In genomic region chr12:22321620-22322019, GRCh38 we compare ENCODE assay signal across 9 cellular contexts. TPM values are rescaled to one million over a fixed set of nuclear protein-coding genes. Genes with fewer than 3 reads are reported as not detected.
DNase-seq lines count a peak whose midpoint lies in the region; ATAC-seq, FAIRE-seq and TF ChIP-seq lines count a peak whose summit lies in the region.
"Had no signal": no experiment of that assay in that cellular context is flagged by ENCODE, and none has a peak within 500 bp of the region (broad histone marks: within the 10 kb centered on the region; RNA-seq: fewer than 3 reads in every experiment).

No MANE protein-coding gene starts in this region.

- DNase-seq in H54 (ENCODE audit: insufficient read length, low spot score) (no peak), NCI-H69 (lab: John Stamatoyannopoulos, UW) (peak; percentile 1), astrocyte (ENCODE audit: low read depth) (no peak), sciatic nerve (ENCODE audit: low spot score) (no peak), NCI-H1930 (lab: John Stamatoyannopoulos, UW) (no peak), hepatocyte (ENCODE audit: low spot score) (no peak), HTR-8/SVneo (ENCODE audit: insufficient read length, low spot score) (no peak)
- DNase-seq: gastrocnemius medialis, naive B cell had no signal

- no peaks in the 10 kb centered on the region for H3K9me2 ChIP-seq in hepatocyte (replicated peaks; ENCODE audit: insufficient read depth)

- ATAC-seq in sciatic nerve, result peak; percentile 38
- ATAC-seq: gastrocnemius medialis had no signal

- peak overlapping the region; percentile 79 for H3K27ac Mint-ChIP-seq in astrocyte (ENCODE audit: unreplicated experiment)
- H3K27ac Mint-ChIP-seq: naive B cell had no signal

- H4K20me1 ChIP-seq in astrocyte (ENCODE audit: insufficient read depth, low read length), result no peaks in the 10 kb centered on the region
- no peaks in the 10 kb centered on the region for H4K20me1 ChIP-seq in hepatocyte (ENCODE audit: insufficient read depth, poor library complexity, severe bottlenecking)

- H3K27ac ChIP-seq in astrocyte (ENCODE audit: low read depth, low read length) (no peak overlapping the region), hepatocyte (no peak overlapping the region)
- H3K27ac ChIP-seq: gastrocnemius medialis had no signal

- no peaks in the 10 kb centered on the region for H3K79me2 ChIP-seq in astrocyte (ENCODE audit: insufficient read depth, low read length)
- no peaks in the 10 kb centered on the region for H3K79me2 ChIP-seq in hepatocyte

- no peaks in the 10 kb centered on the region for H3K36me3 ChIP-seq in astrocyte (ENCODE audit: insufficient read depth, low read length)
- no peaks in the 10 kb centered on the region for H3K36me3 ChIP-seq in hepatocyte (replicated peaks; ENCODE audit: insufficient read depth, low read depth)
- H3K36me3 ChIP-seq: gastrocnemius medialis had no signal

- no peaks in the 10 kb centered on the region for H3K27me3 Mint-ChIP-seq in astrocyte (ENCODE audit: low read depth, unreplicated experiment)

- H3K27me3 ChIP-seq in astrocyte (ENCODE audit: insufficient read depth, low read length) (no peaks in the 10 kb centered on the region), hepatocyte (no peaks in the 10 kb centered on the region)
- H3K27me3 ChIP-seq: gastrocnemius medialis had no signal

- peak overlapping the region; percentile 53 for H2AFZ ChIP-seq in astrocyte (ENCODE audit: low read depth, low read length)
- H2AFZ ChIP-seq in hepatocyte, result no peak overlapping the region

- TF ChIP-seq CTCF in astrocyte (IDR thresholded peaks at IDR 0.05; ENCODE audit: insufficient read depth, low read depth, low read length), result no peak
- no peak for TF ChIP-seq CTCF in hepatocyte (IDR thresholded peaks at IDR 0.05; ENCODE audit: poor library complexity)

- no peaks in the 10 kb centered on the region for H3K9me3 Mint-ChIP-seq in astrocyte (ENCODE audit: unreplicated experiment)

- H3K4me3 ChIP-seq in astrocyte (ENCODE audit: insufficient read depth, low read depth, low read length) (no peak overlapping the region), hepatocyte (no peak overlapping the region)
- H3K4me3 ChIP-seq: gastrocnemius medialis had no signal

- TF ChIP-seq POLR2A in H54 (IDR thresholded peaks at IDR 0.05; ENCODE audit: low read depth, low read length), result no peak

- peaks cover 44% of the 10 kb centered on the region for H3K4me1 Mint-ChIP-seq in astrocyte (ENCODE audit: low read depth, unreplicated experiment)
- H3K4me1 Mint-ChIP-seq: naive B cell had no signal

- H3K9ac ChIP-seq in astrocyte (ENCODE audit: low read length), result no peak overlapping the region

- peaks cover 6% of the 10 kb centered on the region for H3K4me1 ChIP-seq in astrocyte (ENCODE audit: insufficient read depth, low read length)
- H3K4me1 ChIP-seq in hepatocyte (ENCODE audit: insufficient read depth), result no peaks in the 10 kb centered on the region
- H3K4me1 ChIP-seq: gastrocnemius medialis had no signal

- WGBS in hepatocyte (ENCODE audit: low lambda C conversion rate, missing lambda C conversion rate), result 65% methylated on average over 2 of the region's 2 CpGs

- no peaks in the 10 kb centered on the region for H3K36me3 Mint-ChIP-seq in astrocyte (ENCODE audit: low read depth, unreplicated experiment)
- H3K36me3 Mint-ChIP-seq: naive B cell had no signal

- H3K9me3 ChIP-seq in astrocyte (ENCODE audit: insufficient read depth, low read depth, low read length), result no peaks in the 10 kb centered on the region
- no peaks in the 10 kb centered on the region for H3K9me3 ChIP-seq in hepatocyte (ENCODE audit: low read depth)
- H3K9me3 ChIP-seq: gastrocnemius medialis had no signal

- peak overlapping the region; percentile 26 for H3K4me2 ChIP-seq in astrocyte (ENCODE audit: low read length)
- no peak overlapping the region for H3K4me2 ChIP-seq in hepatocyte

- no peak overlapping the region for H3K4me3 Mint-ChIP-seq in astrocyte (ENCODE audit: unreplicated experiment)
- H3K4me3 Mint-ChIP-seq: naive B cell had no signal

- FAIRE-seq in H54 (lab: Jason Lieb, UNC), result peak; percentile 97
- FAIRE-seq in astrocyte (lab: Jason Lieb, UNC), result no peak
- no peak for FAIRE-seq in HTR-8/SVneo (lab: Jason Lieb, UNC)

- intact Hi-C loops in sciatic nerve (cut with DNase I), result no loop called here

RNA-seq across cellular contexts. Expression of gene ST8SIA1, which starts 12.9 kb away (rescaled TPM):
- 7.7 and 14.4 TPM in 2 replicates for total RNA-seq in astrocyte
- total RNA-seq in sciatic nerve, result 5.5 TPM
- 1.5 and 2.0 TPM in 2 replicates for total RNA-seq in hepatocyte
- 0.77 and 0.88 TPM in 2 replicates for polyA plus RNA-seq in hepatocyte
